8 cellular contexts compared by ENCODE assay signal in the genomic region with DNA sequence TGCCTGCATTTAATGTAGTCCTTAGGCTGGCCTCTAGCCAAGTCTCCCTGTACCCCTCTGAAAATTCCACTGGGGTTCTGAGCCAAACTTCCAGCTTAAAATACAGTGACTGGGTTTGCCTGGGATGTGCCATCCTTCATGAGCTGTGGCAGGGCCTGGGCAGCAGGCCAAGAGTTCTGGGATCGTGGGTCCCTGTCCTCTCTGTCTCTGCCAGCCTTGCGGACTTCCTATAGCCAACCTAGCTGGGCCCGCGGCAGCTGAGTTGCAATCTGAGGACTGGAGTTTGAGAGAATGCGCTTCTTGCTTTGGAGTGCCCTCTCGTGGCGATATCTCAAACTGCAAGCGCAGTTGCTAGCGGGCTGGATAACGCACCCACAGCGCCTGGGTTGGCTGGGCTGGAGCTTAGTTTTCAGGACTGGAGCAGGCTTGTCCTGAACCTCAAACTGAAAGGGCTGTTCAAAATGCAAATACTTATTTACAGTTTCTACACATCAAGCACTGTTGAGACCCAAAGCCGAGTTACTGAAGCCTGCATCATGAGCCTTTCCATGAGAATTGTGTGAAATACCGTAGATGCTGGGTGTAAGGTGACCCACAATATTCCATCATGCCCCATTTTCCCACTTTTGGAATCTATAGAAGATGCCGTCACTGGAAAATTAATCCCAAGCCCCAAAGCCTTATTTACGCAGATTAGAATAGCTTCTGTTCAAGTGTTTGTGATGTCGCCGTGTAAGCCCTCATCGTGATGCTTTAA. TPM values are rescaled to one million over a fixed set of nuclear protein-coding genes. Genes with fewer than 3 reads are reported as not detected.
DNase-seq lines count a peak whose midpoint lies in the region; ATAC-seq, FAIRE-seq and TF ChIP-seq lines count a peak whose summit lies in the region.

No MANE protein-coding gene starts in this region.

- H3K4me3 Mint-ChIP-seq in activated T-helper 1 cell treated with anti-CD3 and anti-CD28 coated beads, Interleukin-12 subunit alpha, Interleukin-12 subunit beta, Interleukin-2, Interleukin-4 antibody, amounts not matched to agents 30 ng/mL and 10 ng/mL and 1 ng/mL, durations not matched to agents 14 hours and 24 hours and 36 hours, result no peak overlapping the region

- H3K27me3 ChIP-seq in Karpas-422 (ENCODE audit: low read length) (peaks cover 2% of the 10 kb centered on the region; the same call in 1 of the 2 replicates), testis (no peaks in the 10 kb centered on the region)

- FAIRE-seq in D721Med (lab: Jason Lieb, UNC), result peak; percentile 21

- ATAC-seq in GM21381 (IDR thresholded peaks at IDR 0.05; ENCODE audit: unreplicated experiment), result peak; percentile 88

- WGBS in testis, 2 donors, result 28% methylated on average over 18 of the region's 18 CpGs

- peak; percentile 99 for TF ChIP-seq CTCF in D721Med (IDR thresholded peaks at IDR 0.05; ENCODE audit: insufficient read depth, missing control alignments)
- peak; percentile 99 for TF ChIP-seq CTCF in fibroblast of villous mesenchyme (IDR thresholded peaks at IDR 0.05; ENCODE audit: insufficient read depth, low read depth, low read length)
- peak; percentile 90 to 97 (median 95) for TF ChIP-seq CTCF in testis (IDR thresholded peaks at IDR 0.05)

- intact Hi-C loops in activated T-helper 1 cell treated with anti-CD3 and anti-CD28 coated beads, Interleukin-12 subunit alpha, Interleukin-12 subunit beta, Interleukin-2, Interleukin-4 antibody, amounts not matched to agents 30 ng/mL and 10 ng/mL and 1 ng/mL, durations not matched to agents 14 hours and 24 hours and 36 hours (cut with micrococcal nuclease), result loop anchor here (1.0 kb wide), 6 partner anchors 44 to 481 kb away; no protein-coding TSS in a partner anchor
- intact Hi-C loops in testis (cut with DNase I; ENCODE audit: low total_unique reads), result no loop called here

- no peaks in the 10 kb centered on the region for H3K9me2 ChIP-seq in Karpas-422 (replicated peaks; ENCODE audit: insufficient read depth, low read length)

- peak; percentile 33 for DNase-seq in D721Med (ENCODE audit: insufficient read length, low spot score)
- DNase-seq in Karpas-422, result peak; percentile 96
- DNase-seq in RPMI8226, result peak; percentile 78
- DNase-seq in activated T-helper 1 cell treated with anti-CD3 and anti-CD28 coated beads, Interleukin-12 subunit alpha, Interleukin-12 subunit beta, Interleukin-2, Interleukin-4 antibody, amounts not matched to agents 30 ng/mL and 10 ng/mL and 1 ng/mL, durations not matched to agents 14 hours and 24 hours and 36 hours (ENCODE audit: low spot score), result peak; percentile 72
- DNase-seq in fibroblast of villous mesenchyme (ENCODE audit: low read depth), result peak; percentile 85
- DNase-seq in occipital lobe (lab: John Stamatoyannopoulos, UW), result peak; percentile 81
- DNase-seq in testis, result peak; percentile 97

- no peaks in the 10 kb centered on the region for H3K79me2 ChIP-seq in Karpas-422 (ENCODE audit: low read length)

- H3K27me3 Mint-ChIP-seq in activated T-helper 1 cell treated with anti-CD3 and anti-CD28 coated beads, Interleukin-12 subunit alpha, Interleukin-12 subunit beta, Interleukin-2, Interleukin-4 antibody, amounts not matched to agents 30 ng/mL and 10 ng/mL and 1 ng/mL, durations not matched to agents 14 hours and 24 hours and 36 hours (ENCODE audit: insufficient read depth), result peaks cover 24% of the 10 kb centered on the region

- H3K36me3 Mint-ChIP-seq in activated T-helper 1 cell treated with anti-CD3 and anti-CD28 coated beads, Interleukin-12 subunit alpha, Interleukin-12 subunit beta, Interleukin-2, Interleukin-4 antibody, amounts not matched to agents 30 ng/mL and 10 ng/mL and 1 ng/mL, durations not matched to agents 14 hours and 24 hours and 36 hours (ENCODE audit: low read depth), result no peaks in the 10 kb centered on the region

- H3K9ac ChIP-seq in Karpas-422 (ENCODE audit: low read length), result no peak overlapping the region

- no peak overlapping the region for H3K27ac ChIP-seq in Karpas-422 (ENCODE audit: low read length)
- H3K27ac ChIP-seq in testis, result no peak overlapping the region

- H3K4me3 ChIP-seq in Karpas-422 (ENCODE audit: low read length) (no peak overlapping the region), fibroblast of villous mesenchyme (ENCODE audit: low read depth, low read length) (no peak overlapping the region), testis (no peak overlapping the region)

- H3K9me3 Mint-ChIP-seq in activated T-helper 1 cell treated with anti-CD3 and anti-CD28 coated beads, Interleukin-12 subunit alpha, Interleukin-12 subunit beta, Interleukin-2, Interleukin-4 antibody, amounts not matched to agents 30 ng/mL and 10 ng/mL and 1 ng/mL, durations not matched to agents 14 hours and 24 hours and 36 hours, result peaks cover 12% of the 10 kb centered on the region

- no peaks in the 10 kb centered on the region for H3K4me1 ChIP-seq in Karpas-422 (ENCODE audit: low read length)
- no peaks in the 10 kb centered on the region for H3K4me1 ChIP-seq in testis

- peaks cover 10% of the 10 kb centered on the region for H3K4me1 Mint-ChIP-seq in activated T-helper 1 cell treated with anti-CD3 and anti-CD28 coated beads, Interleukin-12 subunit alpha, Interleukin-12 subunit beta, Interleukin-2, Interleukin-4 antibody, amounts not matched to agents 30 ng/mL and 10 ng/mL and 1 ng/mL, durations not matched to agents 14 hours and 24 hours and 36 hours (ENCODE audit: low read depth)

- H3K36me3 ChIP-seq in Karpas-422 (ENCODE audit: insufficient read depth, low read length) (no peaks in the 10 kb centered on the region), testis (ENCODE audit: low read depth, missing control alignments) (no peaks in the 10 kb centered on the region)

- H3K9me3 ChIP-seq in Karpas-422 (ENCODE audit: low read length) (peaks cover 4% of the 10 kb centered on the region; the same call in 1 of the 2 replicates), testis (no peaks in the 10 kb centered on the region)

- no peak for TF ChIP-seq POLR2A in testis (IDR thresholded peaks at IDR 0.05)

- no peak overlapping the region for H3K4me2 ChIP-seq in Karpas-422 (ENCODE audit: low read depth, low read length, poor library complexity, severe bottlenecking)

- no peak overlapping the region for H3K27ac Mint-ChIP-seq in activated T-helper 1 cell treated with anti-CD3 and anti-CD28 coated beads, Interleukin-12 subunit alpha, Interleukin-12 subunit beta, Interleukin-2, Interleukin-4 antibody, amounts not matched to agents 30 ng/mL and 10 ng/mL and 1 ng/mL, durations not matched to agents 14 hours and 24 hours and 36 hours

- H2AFZ ChIP-seq in Karpas-422 (ENCODE audit: low read length), result peak overlapping the region; percentile 16; the same call in 1 of the 2 replicates

- H4K20me1 ChIP-seq in Karpas-422 (ENCODE audit: insufficient read depth, low read depth, low read length), result no peaks in the 10 kb centered on the region; the same call in 1 of the 2 replicates

RNA-seq across cellular contexts. Expression of gene IFI27L2, which starts 7.3 kb away (rescaled TPM):
- 118 and 145 TPM in 2 replicates for total RNA-seq in Karpas-422 (2014; rRNA removed; shearing (Covaris generic); ENCODE audit: low replicate concordance)
- 33.5 and 36.1 TPM in 2 replicates for total RNA-seq in activated T-helper 1 cell treated with anti-CD3 and anti-CD28 coated beads, Interleukin-12 subunit alpha, Interleukin-12 subunit beta, Interleukin-2, Interleukin-4 antibody, amounts not matched to agents 30 ng/mL and 10 ng/mL and 1 ng/mL, durations not matched to agents 14 hours and 24 hours and 36 hours
- total RNA-seq in fibroblast of villous mesenchyme (94.1 and 102 TPM in 2 replicates), occipital lobe (8.9 TPM), testis (100 to 1,000 TPM; 182 to 187 TPM)
- polyA plus RNA-seq in testis (ENCODE audit: insufficient read depth, low read depth, low replicate concordance), result 71.8 TPM

RNA-seq across cellular contexts. Expression of gene IFI27, which starts 26.2 kb away (rescaled TPM):
- total RNA-seq in Karpas-422 (2014; rRNA removed; shearing (Covaris generic); ENCODE audit: low replicate concordance), result 0.48 and 1.1 TPM in 2 replicates
- 37.0 and 42.2 TPM in 2 replicates for total RNA-seq in activated T-helper 1 cell treated with anti-CD3 and anti-CD28 coated beads, Interleukin-12 subunit alpha, Interleukin-12 subunit beta, Interleukin-2, Interleukin-4 antibody, amounts not matched to agents 30 ng/mL and 10 ng/mL and 1 ng/mL, durations not matched to agents 14 hours and 24 hours and 36 hours
- total RNA-seq in fibroblast of villous mesenchyme (51.4 and 103 TPM in 2 replicates), occipital lobe (12.2 TPM), testis (100 to 1,000 TPM; 388 to 531 TPM)
- 312 TPM for polyA plus RNA-seq in testis (ENCODE audit: insufficient read depth, low read depth, low replicate concordance)

RNA-seq across cellular contexts. Expression of gene PPP4R4, which starts 37.4 kb away (rescaled TPM):
- total RNA-seq in Karpas-422 (2014; rRNA removed; shearing (Covaris generic); ENCODE audit: low replicate concordance), result 0.75 and 0.79 TPM in 2 replicates
- 2.2 and 2.4 TPM in 2 replicates for total RNA-seq in activated T-helper 1 cell treated with anti-CD3 and anti-CD28 coated beads, Interleukin-12 subunit alpha, Interleukin-12 subunit beta, Interleukin-2, Interleukin-4 antibody, amounts not matched to agents 30 ng/mL and 10 ng/mL and 1 ng/mL, durations not matched to agents 14 hours and 24 hours and 36 hours
- total RNA-seq in fibroblast of villous mesenchyme (under 0.01 and 0.43 TPM in 2 replicates), occipital lobe (0.31 TPM), testis (10 to 100 TPM; 24.3 to 26.7 TPM)
- polyA plus RNA-seq in testis (ENCODE audit: insufficient read depth, low read depth, low replicate concordance), result 15.8 TPM

RNA-seq across cellular contexts. Expression of gene IFI27L1, which starts 55.6 kb away (rescaled TPM):
- total RNA-seq in Karpas-422 (2014; rRNA removed; shearing (Covaris generic); ENCODE audit: low replicate concordance), result 7.8 and 17.6 TPM in 2 replicates
- 22.0 and 22.7 TPM in 2 replicates for total RNA-seq in activated T-helper 1 cell treated with anti-CD3 and anti-CD28 coated beads, Interleukin-12 subunit alpha, Interleukin-12 subunit beta, Interleukin-2, Interleukin-4 antibody, amounts not matched to agents 30 ng/mL and 10 ng/mL and 1 ng/mL, durations not matched to agents 14 hours and 24 hours and 36 hours
- total RNA-seq in fibroblast of villous mesenchyme, result 9.9 and 15.8 TPM in 2 replicates
- 5.0 TPM for total RNA-seq in occipital lobe
- total RNA-seq in testis, result 100 to 1,000 TPM; 174 to 219 TPM
- polyA plus RNA-seq in testis (ENCODE audit: insufficient read depth, low read depth, low replicate concordance), result 209 TPM

RNA-seq across cellular contexts. Expression of gene DDX24, which starts 55.8 kb away (rescaled TPM):
- total RNA-seq in Karpas-422 (2014; rRNA removed; shearing (Covaris generic); ENCODE audit: low replicate concordance), result 217 and 248 TPM in 2 replicates
- 252 and 271 TPM in 2 replicates for total RNA-seq in activated T-helper 1 cell treated with anti-CD3 and anti-CD28 coated beads, Interleukin-12 subunit alpha, Interleukin-12 subunit beta, Interleukin-2, Interleukin-4 antibody, amounts not matched to agents 30 ng/mL and 10 ng/mL and 1 ng/mL, durations not matched to agents 14 hours and 24 hours and 36 hours
- total RNA-seq in fibroblast of villous mesenchyme (92.1 and 128 TPM in 2 replicates), occipital lobe (110 TPM), testis (100 to 1,000 TPM; 378 to 485 TPM)
- polyA plus RNA-seq in testis (ENCODE audit: insufficient read depth, low read depth, low replicate concordance), result 431 TPM

Comparison
In these comparisons a context has a peak if more than half of its experiments do, and no peak if none do; other contexts are left out.
1. DNase-seq: peak in every context shown above with its lines; median percentile 97 in testis; 96 in Karpas-422; 85 in fibroblast of villous mesenchyme; 81 in occipital lobe; 78 in RPMI8226; 72 in activated T-helper 1 cell treated with anti-CD3 and anti-CD28 coated beads, Interleukin-12 subunit alpha, Interleukin-12 subunit beta, Interleukin-2, Interleukin-4 antibody, amounts not matched to agents 30 ng/mL and 10 ng/mL and 1 ng/mL, durations not matched to agents 14 hours and 24 hours and 36 hours; 33 in D721Med.